Comparison of ENCODE assay signal across 20 cellular contexts in genomic region chrX:43333543-43333942, GRCh38.
DNase-seq lines count a peak whose midpoint lies in the region; ATAC-seq and TF ChIP-seq lines count a peak whose summit lies in the region.
"Had no signal": no experiment of that assay in that cellular context is flagged by ENCODE, and none has a peak within 500 bp of the region (broad histone marks: within the 10 kb centered on the region; RNA-seq: fewer than 3 reads in every experiment).

No MANE protein-coding gene starts in this region.

- POLR2A ChIA-PET in activated CD8-positive, alpha-beta T cell treated with anti-CD3 and anti-CD28 coated beads for 36 hours (lab: Charles Lee) = no interaction called here
- POLR2A ChIA-PET in activated CD8-positive, alpha-beta T cell treated with anti-CD3 and anti-CD28 coated beads, Interleukin-2, amount 10 ng/mL, durations not matched to agents 7 days and 5 days (lab: Charles Lee) = no interaction called here
- POLR2A ChIA-PET in RWPE1 (lab: Yijun Ruan, JAX; ENCODE audit: low non-redundant PET) = no interaction called here

- H3K36me3 Mint-ChIP-seq in activated CD8-positive, alpha-beta T cell treated with anti-CD3 and anti-CD28 coated beads for 36 hours (ENCODE audit: low read depth) = no peaks in the 10 kb centered on the region
- H3K36me3 Mint-ChIP-seq in activated CD8-positive, alpha-beta T cell treated with anti-CD3 and anti-CD28 coated beads, Interleukin-2, amount 10 ng/mL, durations not matched to agents 7 days and 5 days (ENCODE audit: low read depth) = no peaks in the 10 kb centered on the region
- H3K36me3 Mint-ChIP-seq: activated CD4-positive, alpha-beta memory T cell treated with anti-CD3 and anti-CD28 coated beads for 36 hours had no signal

- no peaks in the 10 kb centered on the region for H3K4me1 Mint-ChIP-seq in activated CD8-positive, alpha-beta T cell treated with anti-CD3 and anti-CD28 coated beads for 36 hours (ENCODE audit: low read depth)
- no peaks in the 10 kb centered on the region for H3K4me1 Mint-ChIP-seq in activated CD8-positive, alpha-beta T cell treated with anti-CD3 and anti-CD28 coated beads, Interleukin-2, amount 10 ng/mL, durations not matched to agents 7 days and 5 days (ENCODE audit: low read depth)
- H3K4me1 Mint-ChIP-seq: activated T-helper 17 cell treated with anti-CD3 and anti-CD28 coated beads, Interleukin-2, amount 50 U/mL, for 72 hours had no signal

- no peaks in the 10 kb centered on the region for H3K27me3 Mint-ChIP-seq in activated CD8-positive, alpha-beta T cell treated with anti-CD3 and anti-CD28 coated beads for 36 hours
- H3K27me3 Mint-ChIP-seq in activated CD8-positive, alpha-beta T cell treated with anti-CD3 and anti-CD28 coated beads, Interleukin-2, amount 10 ng/mL, durations not matched to agents 7 days and 5 days (ENCODE audit: low read depth) = no peaks in the 10 kb centered on the region
- H3K27me3 Mint-ChIP-seq: activated CD4-positive, alpha-beta memory T cell treated with anti-CD3 and anti-CD28 coated beads for 36 hours; activated T-helper 17 cell treated with anti-CD3 and anti-CD28 coated beads, Interleukin-2, amount 50 U/mL, for 72 hours had no signal

- H3K4me3 Mint-ChIP-seq in activated CD8-positive, alpha-beta T cell treated with anti-CD3 and anti-CD28 coated beads for 36 hours = no peak overlapping the region
- no peak overlapping the region for H3K4me3 Mint-ChIP-seq in activated CD8-positive, alpha-beta T cell treated with anti-CD3 and anti-CD28 coated beads, Interleukin-2, amount 10 ng/mL, durations not matched to agents 7 days and 5 days
- H3K4me3 Mint-ChIP-seq: activated CD4-positive, alpha-beta memory T cell treated with anti-CD3 and anti-CD28 coated beads for 36 hours; activated T-helper 17 cell treated with anti-CD3 and anti-CD28 coated beads, Interleukin-2, amount 50 U/mL, for 72 hours had no signal

- no peak for DNase-seq in activated CD8-positive, alpha-beta T cell treated with anti-CD3 and anti-CD28 coated beads for 36 hours
- DNase-seq in activated CD8-positive, alpha-beta T cell treated with anti-CD3 and anti-CD28 coated beads, Interleukin-2, amount 10 ng/mL, durations not matched to agents 7 days and 5 days = no peak
- DNase-seq in SK-MEL-5 (ENCODE audit: low read depth, low spot score) (peak; percentile 1), iPS-NIHi7 (ENCODE audit: extremely low spot score) (peak; percentile 16), RWPE1 (ENCODE audit: low spot score) (no peak), sigmoid colon (no peak), DMS114 treated with DMSO at 0.1 percent for 48 hours (lab: John Stamatoyannopoulos, UW; ENCODE audit: unreplicated experiment) (no peak)
- DNase-seq: activated CD4-positive, alpha-beta memory T cell treated with anti-CD3 and anti-CD28 coated beads for 36 hours; amniotic stem cell; Caco-2; colonic mucosa; MG63; NCI-H2227 treated with DMSO at 0.1 percent for 48 hours; retina; stimulated activated CD4-positive, alpha-beta T cell treated with anti-CD3 and anti-CD28 coated beads, Interleukin-1b, Interleukin-23, amount 100 ng/mL, for 48 hours; substantia nigra had no signal

- WGBS in sigmoid colon, 2 donors = 60 to 84% methylated on average over 1 of the region's 1 CpG

- no peak overlapping the region for H3K4me3 ChIP-seq in sigmoid colon
- H3K4me3 ChIP-seq: colonic mucosa, esophagus muscularis mucosa, MG63, SK-N-MC had no signal

- no peak overlapping the region for H3K27ac ChIP-seq in RWPE1
- H3K27ac ChIP-seq in sigmoid colon = no peak overlapping the region
- H3K27ac ChIP-seq: colonic mucosa, esophagus muscularis mucosa, SK-N-MC had no signal

- peaks cover 2% of the 10 kb centered on the region for H3K9me3 Mint-ChIP-seq in activated CD8-positive, alpha-beta T cell treated with anti-CD3 and anti-CD28 coated beads for 36 hours
- H3K9me3 Mint-ChIP-seq in activated CD8-positive, alpha-beta T cell treated with anti-CD3 and anti-CD28 coated beads, Interleukin-2, amount 10 ng/mL, durations not matched to agents 7 days and 5 days (ENCODE audit: insufficient read depth) = no peaks in the 10 kb centered on the region
- H3K9me3 Mint-ChIP-seq: activated T-helper 17 cell treated with anti-CD3 and anti-CD28 coated beads, Interleukin-2, amount 50 U/mL, for 72 hours had no signal

- H3K27me3 ChIP-seq in sigmoid colon = no peaks in the 10 kb centered on the region
- H3K27me3 ChIP-seq: colonic mucosa, esophagus muscularis mucosa, MG63 had no signal

- H3K27ac Mint-ChIP-seq in activated CD8-positive, alpha-beta T cell treated with anti-CD3 and anti-CD28 coated beads for 36 hours = no peak overlapping the region
- no peak overlapping the region for H3K27ac Mint-ChIP-seq in activated CD8-positive, alpha-beta T cell treated with anti-CD3 and anti-CD28 coated beads, Interleukin-2, amount 10 ng/mL, durations not matched to agents 7 days and 5 days
- H3K27ac Mint-ChIP-seq: activated CD4-positive, alpha-beta memory T cell treated with anti-CD3 and anti-CD28 coated beads for 36 hours; activated T-helper 17 cell treated with anti-CD3 and anti-CD28 coated beads, Interleukin-2, amount 50 U/mL, for 72 hours had no signal

- no peak for ATAC-seq in activated CD8-positive, alpha-beta T cell treated with anti-CD3 and anti-CD28 coated beads for 36 hours
- ATAC-seq in activated CD8-positive, alpha-beta T cell treated with anti-CD3 and anti-CD28 coated beads, Interleukin-2, amount 10 ng/mL, durations not matched to agents 7 days and 5 days = no peak
- ATAC-seq in HG03280 (IDR thresholded peaks at IDR 0.05; ENCODE audit: unreplicated experiment) = no peak
- ATAC-seq: activated T-helper 17 cell treated with anti-CD3 and anti-CD28 coated beads, Interleukin-2, amount 50 U/mL, for 72 hours had no signal

- H3K4me1 ChIP-seq in sigmoid colon = no peaks in the 10 kb centered on the region
- H3K4me1 ChIP-seq: Caco-2, colonic mucosa, esophagus muscularis mucosa had no signal

- no peaks in the 10 kb centered on the region for H3K36me3 ChIP-seq in sigmoid colon
- H3K36me3 ChIP-seq: colonic mucosa, esophagus muscularis mucosa, MG63 had no signal

- TF ChIP-seq POLR2A in sigmoid colon (IDR thresholded peaks at IDR 0.05) = no peak

- in situ Hi-C loops in SK-MEL-5 (cut with HindIII; ENCODE audit: low pct_unique_long_range_greater_than_20kb, low sequenced_read_pairs) = no loop called here

- CTCF ChIA-PET in activated CD8-positive, alpha-beta T cell treated with anti-CD3 and anti-CD28 coated beads for 36 hours (lab: Charles Lee) = interaction anchor here (1.5 to 1.6 kb wide), 2 partner anchors 16 to 1552 kb away, joined by 3 to 4 read pairs; no protein-coding TSS in a partner anchor
- CTCF ChIA-PET in activated CD8-positive, alpha-beta T cell treated with anti-CD3 and anti-CD28 coated beads, Interleukin-2, amount 10 ng/mL, durations not matched to agents 7 days and 5 days (lab: Charles Lee) = interaction anchor here (1.1 kb wide), 1 partner anchor 11 kb away, joined by 3 read pairs; no protein-coding TSS in a partner anchor
- CTCF ChIA-PET in RWPE1 (lab: Yijun Ruan, JAX) = no interaction called here

- TF ChIP-seq EP300 in sigmoid colon (IDR thresholded peaks at IDR 0.05) = no peak

- peak; percentile 38 for TF ChIP-seq CTCF in activated CD8-positive, alpha-beta T cell treated with anti-CD3 and anti-CD28 coated beads for 36 hours (IDR thresholded peaks at IDR 0.05)
- TF ChIP-seq CTCF in RWPE1 (conservative IDR thresholded peaks at IDR 0.05; ENCODE audit: low read depth) = no peak
- TF ChIP-seq CTCF in sigmoid colon (IDR thresholded peaks at IDR 0.05) = no peak

- intact Hi-C loops in activated CD8-positive, alpha-beta T cell treated with anti-CD3 and anti-CD28 coated beads for 36 hours (cut with micrococcal nuclease) = no loop called here
- intact Hi-C loops in sigmoid colon (cut with DNase I) = no loop called here

- no peaks in the 10 kb centered on the region for H3K9me3 ChIP-seq in sigmoid colon
- H3K9me3 ChIP-seq: Caco-2, colonic mucosa, MG63 had no signal

Comparison
In these comparisons a context has a peak if more than half of its experiments do, and no peak if none do; other contexts are left out.
1. DNase-seq: peak in SK-MEL-5 (single experiment) and iPS-NIHi7 (single experiment); none in activated CD8-positive, alpha-beta T cell treated with anti-CD3 and anti-CD28 coated beads for 36 hours (single experiment), activated CD8-positive, alpha-beta T cell treated with anti-CD3 and anti-CD28 coated beads, Interleukin-2, amount 10 ng/mL, durations not matched to agents 7 days and 5 days (single experiment), RWPE1 (single experiment), sigmoid colon (single experiment) and DMS114 treated with DMSO at 0.1 percent for 48 hours (single experiment).